Comparison of ENCODE assay signal across 8 cellular contexts in the genomic region with DNA sequence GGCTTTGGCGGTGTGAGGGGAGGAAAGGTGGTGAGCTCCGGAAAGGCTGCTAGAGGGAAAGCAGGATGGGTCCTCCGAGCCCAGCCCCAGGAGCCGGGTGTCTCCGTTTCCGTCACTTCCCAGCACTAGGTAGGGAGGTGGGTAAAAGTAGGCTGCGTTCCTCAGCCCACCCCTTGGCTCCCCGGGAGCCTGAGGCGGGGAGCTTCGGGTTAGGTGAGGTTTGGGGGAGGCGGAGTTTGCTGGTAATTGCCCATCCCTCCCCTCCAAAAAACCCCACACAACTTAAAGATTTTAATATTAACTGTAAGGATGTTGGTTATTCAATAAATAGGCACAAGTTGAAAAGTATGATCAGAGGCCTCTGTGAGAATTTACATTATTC. TPM values are rescaled to one million over a fixed set of nuclear protein-coding genes. Genes with fewer than 3 reads are reported as not detected.
A peak's percentile ranks its signal among the peaks of the same experiment; 100 is the strongest.
DNase-seq lines count a peak whose midpoint lies in the region; ATAC-seq and TF ChIP-seq lines count a peak whose summit lies in the region.

No MANE protein-coding gene starts in this region.

- no peaks in the 10 kb centered on the region for H3K9me3 Mint-ChIP-seq in stimulated activated effector memory CD8-positive, alpha-beta T cell treated with anti-CD3 and anti-CD28 coated beads, Interleukin-12 subunit alpha, Interleukin-12 subunit beta, amount 100 ng/mL, for 72 hours

- peak overlapping the region; percentile 90 for H3K27ac Mint-ChIP-seq in stimulated activated effector memory CD8-positive, alpha-beta T cell treated with anti-CD3 and anti-CD28 coated beads, Interleukin-12 subunit alpha, Interleukin-12 subunit beta, amount 100 ng/mL, for 72 hours

- peak overlapping the region; percentile 82 for H3K4me3 Mint-ChIP-seq in stimulated activated effector memory CD8-positive, alpha-beta T cell treated with anti-CD3 and anti-CD28 coated beads, Interleukin-12 subunit alpha, Interleukin-12 subunit beta, amount 100 ng/mL, for 72 hours

- peak overlapping the region; percentile 55 to 100 for H3K4me3 ChIP-seq in foreskin fibroblast (ENCODE audit: low read depth in 1 of 2, low read length in 2 of 2)

- TF ChIP-seq CTCF in RWPE1 (conservative IDR thresholded peaks at IDR 0.05; ENCODE audit: low read depth) (no peak), foreskin fibroblast (IDR thresholded peaks at IDR 0.05; ENCODE audit: low read depth, low read length) (no peak)

- peaks cover 31% of the 10 kb centered on the region for H3K36me3 Mint-ChIP-seq in stimulated activated effector memory CD8-positive, alpha-beta T cell treated with anti-CD3 and anti-CD28 coated beads, Interleukin-12 subunit alpha, Interleukin-12 subunit beta, amount 100 ng/mL, for 72 hours

- POLR2A ChIA-PET in RWPE1 (lab: Yijun Ruan, JAX; ENCODE audit: low non-redundant PET) = no interaction called here

- H3K4me1 Mint-ChIP-seq in stimulated activated effector memory CD8-positive, alpha-beta T cell treated with anti-CD3 and anti-CD28 coated beads, Interleukin-12 subunit alpha, Interleukin-12 subunit beta, amount 100 ng/mL, for 72 hours = peaks cover 24% of the 10 kb centered on the region

- ATAC-seq in HG02571 (IDR thresholded peaks at IDR 0.05; ENCODE audit: unreplicated experiment) = peak; percentile 27
- peak; percentile 40 for ATAC-seq in stimulated activated effector memory CD8-positive, alpha-beta T cell treated with anti-CD3 and anti-CD28 coated beads, Interleukin-12 subunit alpha, Interleukin-12 subunit beta, amount 100 ng/mL, for 72 hours

- DNase-seq in RWPE1 (ENCODE audit: low spot score) (no peak), foreskin fibroblast (no peak), NCI-H748 (lab: John Stamatoyannopoulos, UW; ENCODE audit: unreplicated experiment) (no peak), DMS153 (lab: John Stamatoyannopoulos, UW) (no peak), mesenteric fat pad (ENCODE audit: low spot score) (no peak)
- DNase-seq in stimulated activated effector memory CD8-positive, alpha-beta T cell treated with anti-CD3 and anti-CD28 coated beads, Interleukin-12 subunit alpha, Interleukin-12 subunit beta, amount 100 ng/mL, for 72 hours (ENCODE audit: low spot score in 2 of 2) = no peak

- peak; percentile 77 for TF ChIP-seq POLR2A in GM18526 (IDR thresholded peaks at IDR 0.05; ENCODE audit: extremely low read depth, insufficient read length)

- peak overlapping the region; percentile 93 for H3K27ac ChIP-seq in RWPE1

- CTCF ChIA-PET in RWPE1 (lab: Yijun Ruan, JAX) = no interaction called here

RNA-seq across cellular contexts. Expression of gene ATF2, which starts 0.6 kb away (rescaled TPM):
- total RNA-seq in mesenteric fat pad = 51.5 TPM

RNA-seq across cellular contexts. Expression of gene ATP5MC3, which starts 13.0 kb away (rescaled TPM):
- total RNA-seq in mesenteric fat pad = 269 TPM
